In the genomic region with DNA sequence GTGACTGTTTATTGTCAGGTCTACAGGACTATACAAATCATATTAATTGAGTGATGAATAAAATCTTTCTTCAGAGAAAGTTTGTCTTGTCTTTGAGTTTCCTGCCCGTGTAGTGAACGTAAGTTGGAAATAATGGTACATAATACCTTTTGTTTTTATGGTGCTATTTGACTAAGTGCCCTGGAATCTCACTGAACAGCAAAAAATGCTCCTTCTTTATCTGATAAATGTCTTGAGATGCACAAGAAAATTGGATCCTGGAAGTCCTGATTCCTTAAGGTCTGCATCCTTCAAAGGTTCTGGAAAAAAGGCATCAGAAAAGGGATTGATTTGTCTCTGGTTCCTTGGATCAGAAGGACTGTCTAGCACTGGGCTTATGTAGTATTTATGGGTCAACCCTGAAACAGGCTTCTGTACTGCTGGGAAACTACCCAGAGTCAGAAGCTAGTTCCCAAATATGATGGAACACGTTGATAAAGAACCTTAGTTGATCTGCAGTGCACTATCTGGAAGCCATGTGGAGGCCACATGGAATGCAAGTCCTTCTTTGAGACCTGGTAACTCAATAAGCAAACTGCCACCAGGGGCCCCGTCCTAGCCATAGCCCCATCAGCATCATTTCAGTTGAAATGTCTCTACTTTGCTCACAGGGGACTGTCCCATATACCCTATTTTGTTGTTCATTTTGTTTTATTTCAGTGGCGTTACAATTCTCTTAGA, we compare ENCODE assay signal across 15 cellular contexts.
DNase-seq lines count a peak whose midpoint lies in the region; ATAC-seq and TF ChIP-seq lines count a peak whose summit lies in the region.
"Had no signal": no experiment of that assay in that cellular context is flagged by ENCODE, and none has a peak within 500 bp of the region (broad histone marks: within the 10 kb centered on the region; RNA-seq: fewer than 3 reads in every experiment).

No MANE protein-coding gene starts in this region.

- peaks cover 77% of the 10 kb centered on the region for H3K4me1 Mint-ChIP-seq in HFFc6 (ENCODE audit: low read depth)
- H3K4me1 Mint-ChIP-seq in activated T-helper 17 cell treated with anti-CD3 and anti-CD28 coated beads, Interleukin-2, amount 50 U/mL, for 72 hours = peaks cover 53% of the 10 kb centered on the region
- peaks cover 79% of the 10 kb centered on the region for H3K4me1 Mint-ChIP-seq in stimulated activated effector memory CD8-positive, alpha-beta T cell treated with anti-CD3 and anti-CD28 coated beads, Interleukin-12 subunit alpha, Interleukin-12 subunit beta, amount 100 ng/mL, for 72 hours

- peaks cover under 1% of the 10 kb centered on the region; the same call in 1 of the 2 replicates for H3K36me3 Mint-ChIP-seq in HFFc6 (ENCODE audit: low read depth)
- peaks cover 5% of the 10 kb centered on the region for H3K36me3 Mint-ChIP-seq in activated T-helper 17 cell treated with anti-CD3 and anti-CD28 coated beads, Interleukin-2, amount 50 U/mL, for 72 hours (ENCODE audit: low read depth)
- peaks cover 7% of the 10 kb centered on the region for H3K36me3 Mint-ChIP-seq in stimulated activated effector memory CD8-positive, alpha-beta T cell treated with anti-CD3 and anti-CD28 coated beads, Interleukin-12 subunit alpha, Interleukin-12 subunit beta, amount 100 ng/mL, for 72 hours

- H4K20me1 ChIP-seq in GM23248 (ENCODE audit: insufficient read depth) = no peaks in the 10 kb centered on the region

- DNase-seq in stimulated activated CD4-positive, alpha-beta T cell treated with anti-CD3 and anti-CD28 coated beads, Interleukin-15, amount 100 ng/mL, for 24 hours = peak; percentile 22
- no peak for DNase-seq in stimulated activated CD4-positive, alpha-beta T cell treated with anti-CD3 and anti-CD28 coated beads, Interleukin-12 subunit alpha, Interleukin-12 subunit beta, amount 100 ng/mL, for 4 hours
- DNase-seq in HFFc6 (peak; percentile 23), pons (ENCODE audit: low spot score) (no peak), GM23248 (no peak)
- no peak for DNase-seq in stimulated activated effector memory CD8-positive, alpha-beta T cell treated with anti-CD3 and anti-CD28 coated beads, Interleukin-12 subunit alpha, Interleukin-12 subunit beta, amount 100 ng/mL, for 72 hours (ENCODE audit: low spot score in 2 of 2)
- DNase-seq: activated T-cell treated with anti-CD3 and anti-CD28 coated beads for 4 hours; effector CD8-positive, alpha-beta T cell; NCI-H1105 treated with DMSO at 0.1 percent for 48 hours; NCI-H2171 treated with DMSO at 0.1 percent for 48 hours; ovary had no signal

- peaks cover 31% of the 10 kb centered on the region for H3F3A ChIP-seq in GM23248 (ENCODE audit: insufficient read depth)

- in situ Hi-C loops in GM23248 (cut with MboI) = no loop called here

- H3K9me2 ChIP-seq in GM23248 (ENCODE audit: insufficient read depth) = peaks cover 7% of the 10 kb centered on the region; the same call in 1 of the 2 replicates

- H3K79me2 ChIP-seq in GM23248 (ENCODE audit: insufficient read depth) = no peaks in the 10 kb centered on the region

- H3K4me2 ChIP-seq in GM23248 (ENCODE audit: unreplicated experiment) = no peak overlapping the region

- no peak overlapping the region for H3K27ac ChIP-seq in GM23248
- H3K27ac ChIP-seq: ovary, tibial nerve had no signal

- H3K9me3 ChIP-seq in GM23248 (ENCODE audit: low read depth) = no peaks in the 10 kb centered on the region
- H3K9me3 ChIP-seq: ovary, tibial nerve had no signal

- H3K4me1 ChIP-seq in GM23248 (ENCODE audit: insufficient read depth) = peaks cover 42% of the 10 kb centered on the region
- H3K4me1 ChIP-seq: tibial nerve had no signal

- 80% methylated on average over 5 of the region's 5 CpGs for WGBS in GM23248 (ENCODE audit: low coverage in 1 of 2, low lambda C conversion rate in 2 of 2, missing lambda C conversion rate in 2 of 2), 2 experiments

- no peak overlapping the region; the same call in 1 of the 2 replicates for H3K4me3 Mint-ChIP-seq in HFFc6
- H3K4me3 Mint-ChIP-seq in activated T-helper 17 cell treated with anti-CD3 and anti-CD28 coated beads, Interleukin-2, amount 50 U/mL, for 72 hours = peak overlapping the region; percentile 20
- no peak overlapping the region for H3K4me3 Mint-ChIP-seq in stimulated activated effector memory CD8-positive, alpha-beta T cell treated with anti-CD3 and anti-CD28 coated beads, Interleukin-12 subunit alpha, Interleukin-12 subunit beta, amount 100 ng/mL, for 72 hours

- peak overlapping the region; percentile 83 for H3K27ac Mint-ChIP-seq in HFFc6
- peak overlapping the region; percentile 88 for H3K27ac Mint-ChIP-seq in activated T-helper 17 cell treated with anti-CD3 and anti-CD28 coated beads, Interleukin-2, amount 50 U/mL, for 72 hours
- H3K27ac Mint-ChIP-seq in stimulated activated effector memory CD8-positive, alpha-beta T cell treated with anti-CD3 and anti-CD28 coated beads, Interleukin-12 subunit alpha, Interleukin-12 subunit beta, amount 100 ng/mL, for 72 hours = peak overlapping the region; percentile 96

- H2AFZ ChIP-seq in GM23248 = no peak overlapping the region

- peaks cover 7% of the 10 kb centered on the region for H3K27me3 Mint-ChIP-seq in HFFc6 (ENCODE audit: insufficient read depth)
- no peaks in the 10 kb centered on the region for H3K27me3 Mint-ChIP-seq in activated T-helper 17 cell treated with anti-CD3 and anti-CD28 coated beads, Interleukin-2, amount 50 U/mL, for 72 hours

- no peak overlapping the region for H3K4me3 ChIP-seq in GM23248
- H3K4me3 ChIP-seq: ovary, tibial nerve had no signal

- no peaks in the 10 kb centered on the region for H3K27me3 ChIP-seq in GM23248 (replicated peaks; ENCODE audit: insufficient read depth)
- H3K27me3 ChIP-seq: ovary, tibial nerve had no signal

- H3K9me3 Mint-ChIP-seq in HFFc6 = no peaks in the 10 kb centered on the region
- H3K9me3 Mint-ChIP-seq in activated T-helper 17 cell treated with anti-CD3 and anti-CD28 coated beads, Interleukin-2, amount 50 U/mL, for 72 hours = peaks cover 2% of the 10 kb centered on the region
- H3K9me3 Mint-ChIP-seq in stimulated activated effector memory CD8-positive, alpha-beta T cell treated with anti-CD3 and anti-CD28 coated beads, Interleukin-12 subunit alpha, Interleukin-12 subunit beta, amount 100 ng/mL, for 72 hours = no peaks in the 10 kb centered on the region

- ATAC-seq in activated T-helper 17 cell treated with anti-CD3 and anti-CD28 coated beads, Interleukin-2, amount 50 U/mL, for 72 hours (replicated peaks) = no peak
- no peak for ATAC-seq in stimulated activated effector memory CD8-positive, alpha-beta T cell treated with anti-CD3 and anti-CD28 coated beads, Interleukin-12 subunit alpha, Interleukin-12 subunit beta, amount 100 ng/mL, for 72 hours
- no peak for ATAC-seq in HG02938 (IDR thresholded peaks at IDR 0.05; ENCODE audit: unreplicated experiment)
- ATAC-seq: activated CD4-positive, CD25-positive, alpha-beta regulatory T cell treated with anti-CD3 and anti-CD28 coated beads, Interleukin-2, amount 50 U/mL, for 24 hours had no signal

- H3K9ac ChIP-seq in GM23248 = no peak overlapping the region

- peak; percentile 33 for TF ChIP-seq CTCF in HFFc6 (IDR thresholded peaks at IDR 0.05)

- no peaks in the 10 kb centered on the region for H3K36me3 ChIP-seq in GM23248 (ENCODE audit: low read depth)
- H3K36me3 ChIP-seq: ovary, tibial nerve had no signal

Comparison
In these comparisons a context has a peak if more than half of its experiments do, and no peak if none do; other contexts are left out.
1. DNase-seq: peak in stimulated activated CD4-positive, alpha-beta T cell treated with anti-CD3 and anti-CD28 coated beads, Interleukin-15, amount 100 ng/mL, for 24 hours (single experiment) and HFFc6 (single experiment); none in stimulated activated CD4-positive, alpha-beta T cell treated with anti-CD3 and anti-CD28 coated beads, Interleukin-12 subunit alpha, Interleukin-12 subunit beta, amount 100 ng/mL, for 4 hours (single experiment), stimulated activated effector memory CD8-positive, alpha-beta T cell treated with anti-CD3 and anti-CD28 coated beads, Interleukin-12 subunit alpha, Interleukin-12 subunit beta, amount 100 ng/mL, for 72 hours (0 of 2), pons (single experiment) and GM23248 (single experiment).
2. Peak in every context shown above with its lines, with median percentiles within 50 percentile points of each other: H3K27ac Mint-ChIP-seq.